32 cellular contexts compared by ENCODE assay signal in the genomic region with DNA sequence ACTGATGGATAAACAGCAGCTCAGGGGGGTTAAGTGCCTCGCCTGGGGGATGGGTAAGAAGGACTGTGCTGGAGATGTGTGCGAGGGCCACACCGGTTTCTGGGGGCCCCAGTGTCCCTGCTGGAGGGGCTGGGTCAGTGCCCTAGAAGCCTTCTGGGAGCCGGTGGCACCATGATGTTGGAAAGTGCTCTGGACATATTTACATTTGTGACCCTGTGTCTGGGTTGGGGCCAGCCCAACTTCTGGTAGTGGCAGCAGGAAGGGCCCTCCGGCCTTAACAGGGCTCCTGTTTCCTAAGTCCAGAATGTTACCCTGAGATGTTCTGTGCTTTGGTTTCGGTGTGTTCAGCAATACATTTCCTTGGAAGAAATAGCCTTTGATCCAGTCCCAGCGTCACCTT.
A peak's percentile ranks its signal among the peaks of the same experiment; 100 is the strongest.
DNase-seq lines count a peak whose midpoint lies in the region; ATAC-seq and TF ChIP-seq lines count a peak whose summit lies in the region.
"Had no signal": no experiment of that assay in that cellular context is flagged by ENCODE, and none has a peak within 500 bp of the region (broad histone marks: within the 10 kb centered on the region; RNA-seq: fewer than 3 reads in every experiment).

No MANE protein-coding gene starts in this region.

- no peak overlapping the region for H3K4me3 Mint-ChIP-seq in nephron progenitor cell
- no peak overlapping the region for H3K4me3 Mint-ChIP-seq in stimulated activated effector memory CD8-positive, alpha-beta T cell treated with anti-CD3 and anti-CD28 coated beads, Interleukin-12 subunit alpha, Interleukin-12 subunit beta, amount 100 ng/mL, for 72 hours
- H3K4me3 Mint-ChIP-seq: activated naive CD8-positive, alpha-beta T cell treated with anti-CD3 and anti-CD28 coated beads, Interleukin-2, amount 50 U/mL, for 24 hours; activated T-cell treated with anti-CD3 and anti-CD28 coated beads, Interleukin-2, amount 50 U/mL, for 4 hours; naive thymus-derived CD8-positive, alpha-beta T cell had no signal

- no peak for TF ChIP-seq POLR2A in testis (IDR thresholded peaks at IDR 0.05)

- 95 to 98% methylated on average over 7 of the region's 7 CpGs for WGBS in testis, 2 donors
- 90% methylated on average over 7 of the region's 7 CpGs for WGBS in smooth muscle cell (ENCODE audit: low lambda C conversion rate)

- no peak for ATAC-seq in stimulated activated effector memory CD8-positive, alpha-beta T cell treated with anti-CD3 and anti-CD28 coated beads, Interleukin-12 subunit alpha, Interleukin-12 subunit beta, amount 100 ng/mL, for 72 hours
- ATAC-seq: activated naive CD8-positive, alpha-beta T cell treated with anti-CD3 and anti-CD28 coated beads, Interleukin-2, amount 50 U/mL, for 24 hours; activated T-cell treated with anti-CD3 and anti-CD28 coated beads, Interleukin-2, amount 50 U/mL, for 4 hours; gastrocnemius medialis; naive thymus-derived CD8-positive, alpha-beta T cell; Panc1; right cardiac atrium had no signal

- H3K79me2 ChIP-seq in smooth muscle cell (ENCODE audit: low read depth) = no peaks in the 10 kb centered on the region
- H3K79me2 ChIP-seq: parathyroid adenoma had no signal

- H3K27ac Mint-ChIP-seq in nephron progenitor cell = peak overlapping the region; percentile 26
- H3K27ac Mint-ChIP-seq in stimulated activated effector memory CD8-positive, alpha-beta T cell treated with anti-CD3 and anti-CD28 coated beads, Interleukin-12 subunit alpha, Interleukin-12 subunit beta, amount 100 ng/mL, for 72 hours = no peak overlapping the region
- H3K27ac Mint-ChIP-seq: activated naive CD8-positive, alpha-beta T cell treated with anti-CD3 and anti-CD28 coated beads, Interleukin-2, amount 50 U/mL, for 24 hours had no signal

- peak; percentile 4 for DNase-seq in activated CD4-positive, alpha-beta T cell treated with anti-CD3 and anti-CD28 coated beads for 1 hour
- no peak for DNase-seq in activated CD4-positive, alpha-beta T cell treated with anti-CD3 and anti-CD28 coated beads, Interleukin-2, amount 50 U/mL, for 1 hour
- DNase-seq in ascending aorta (ENCODE audit: low spot score in 2 of 2) (peak; percentile 3 to 19), nephron progenitor cell (no peak), testis (peak; percentile 7), smooth muscle cell (lab: John Stamatoyannopoulos, UW; ENCODE audit: unreplicated experiment) (no peak)
- DNase-seq in stimulated activated effector memory CD8-positive, alpha-beta T cell treated with anti-CD3 and anti-CD28 coated beads, Interleukin-12 subunit alpha, Interleukin-12 subunit beta, amount 100 ng/mL, for 72 hours (ENCODE audit: low spot score in 2 of 2) = no peak
- no peak for DNase-seq in activated CD4-positive, CD25-positive, alpha-beta regulatory T cell (lab: John Stamatoyannopoulos, UW)
- DNase-seq: activated naive CD4-positive, alpha-beta T cell; activated naive CD8-positive, alpha-beta T cell treated with anti-CD3 and anti-CD28 coated beads, Interleukin-2, amount 50 U/mL, for 24 hours; activated T-cell treated with anti-CD3 and anti-CD28 coated beads, Interleukin-2, amount 50 U/mL, for 4 hours; Calu3; DMS79 treated with DMSO at 0.1 percent for 48 hours; gastrocnemius medialis; GF-D8; Karpas-422; NCI-H1417 treated with DMSO at 0.1 percent for 48 hours; NCI-H2081; NCI-H226; NCI-H526 treated with DMSO at 0.1 percent for 48 hours; SHP77 treated with DMSO at 0.1 percent for 48 hours; stimulated activated CD4-positive, alpha-beta T cell treated with anti-CD3 and anti-CD28 coated beads, Interleukin-12 subunit alpha, Interleukin-12 subunit beta, amount 100 ng/mL, for 4 hours; stimulated activated CD4-positive, alpha-beta T cell treated with anti-CD3 and anti-CD28 coated beads, Interleukin-2, amount 100 ng/mL, for 48 hours; T-helper 2 cell; upper lobe of left lung had no signal

- H3K4me3 ChIP-seq in ascending aorta (no peak overlapping the region), testis (no peak overlapping the region), smooth muscle cell (no peak overlapping the region)
- H3K4me3 ChIP-seq: dorsolateral prefrontal cortex, gastrocnemius medialis, lung, upper lobe of left lung had no signal

- no peak overlapping the region for H2AFZ ChIP-seq in smooth muscle cell (ENCODE audit: low read depth)
- H2AFZ ChIP-seq: parathyroid adenoma had no signal

- H4K20me1 ChIP-seq in smooth muscle cell (ENCODE audit: low read depth) = no peaks in the 10 kb centered on the region

- H3K27me3 Mint-ChIP-seq in nephron progenitor cell (ENCODE audit: low read depth, poor library complexity) = peaks cover 17% of the 10 kb centered on the region

- H3K27me3 ChIP-seq in ascending aorta (no peaks in the 10 kb centered on the region), testis (no peaks in the 10 kb centered on the region), smooth muscle cell (ENCODE audit: low read depth) (peaks cover 11% of the 10 kb centered on the region)
- H3K27me3 ChIP-seq: upper lobe of left lung had no signal

- H3F3A ChIP-seq in smooth muscle cell (ENCODE audit: low read depth) = no peaks in the 10 kb centered on the region

- no peak overlapping the region for H3K9ac ChIP-seq in smooth muscle cell (ENCODE audit: low read depth)
- H3K9ac ChIP-seq: parathyroid adenoma had no signal

- H3K9me3 ChIP-seq in ascending aorta = no peaks in the 10 kb centered on the region
- no peaks in the 10 kb centered on the region for H3K9me3 ChIP-seq in testis
- H3K9me3 ChIP-seq in smooth muscle cell (replicated peaks; ENCODE audit: low read depth) = no peaks in the 10 kb centered on the region
- H3K9me3 ChIP-seq: gastrocnemius medialis, upper lobe of left lung had no signal

- H3K9me3 Mint-ChIP-seq in nephron progenitor cell = peaks cover 8% of the 10 kb centered on the region
- H3K9me3 Mint-ChIP-seq in stimulated activated effector memory CD8-positive, alpha-beta T cell treated with anti-CD3 and anti-CD28 coated beads, Interleukin-12 subunit alpha, Interleukin-12 subunit beta, amount 100 ng/mL, for 72 hours = no peaks in the 10 kb centered on the region
- H3K9me3 Mint-ChIP-seq: activated naive CD8-positive, alpha-beta T cell treated with anti-CD3 and anti-CD28 coated beads, Interleukin-2, amount 50 U/mL, for 24 hours; activated T-cell treated with anti-CD3 and anti-CD28 coated beads, Interleukin-2, amount 50 U/mL, for 4 hours had no signal

- no peaks in the 10 kb centered on the region for H3K4me1 ChIP-seq in ascending aorta
- no peaks in the 10 kb centered on the region for H3K4me1 ChIP-seq in testis
- peaks cover 4% of the 10 kb centered on the region for H3K4me1 ChIP-seq in smooth muscle cell (ENCODE audit: low read depth)
- H3K4me1 ChIP-seq: gastrocnemius medialis, parathyroid adenoma had no signal

- H3K27ac ChIP-seq in ascending aorta = no peak overlapping the region
- no peak overlapping the region for H3K27ac ChIP-seq in testis
- no peak overlapping the region for H3K27ac ChIP-seq in smooth muscle cell (ENCODE audit: low read depth)
- H3K27ac ChIP-seq: 22Rv1, dorsolateral prefrontal cortex, gastrocnemius medialis, parathyroid adenoma, upper lobe of left lung had no signal

- H3K36me3 Mint-ChIP-seq in nephron progenitor cell (ENCODE audit: low read depth) = no peaks in the 10 kb centered on the region
- H3K36me3 Mint-ChIP-seq in stimulated activated effector memory CD8-positive, alpha-beta T cell treated with anti-CD3 and anti-CD28 coated beads, Interleukin-12 subunit alpha, Interleukin-12 subunit beta, amount 100 ng/mL, for 72 hours = no peaks in the 10 kb centered on the region
- H3K36me3 Mint-ChIP-seq: naive thymus-derived CD8-positive, alpha-beta T cell had no signal

- H3K36me3 ChIP-seq in ascending aorta (no peaks in the 10 kb centered on the region), testis (ENCODE audit: low read depth, missing control alignments) (no peaks in the 10 kb centered on the region), smooth muscle cell (ENCODE audit: low read depth) (no peaks in the 10 kb centered on the region)
- H3K36me3 ChIP-seq: gastrocnemius medialis, upper lobe of left lung had no signal

- intact Hi-C loops in ascending aorta (cut with DNase I) = no loop called here
- intact Hi-C loops in testis (cut with DNase I; ENCODE audit: low total_unique reads) = no loop called here

- no peak for TF ChIP-seq CTCF in ascending aorta (IDR thresholded peaks at IDR 0.05)
- TF ChIP-seq CTCF in nephron progenitor cell (IDR thresholded peaks at IDR 0.05) = no peak
- TF ChIP-seq CTCF in testis (IDR thresholded peaks at IDR 0.05) = no peak
- no peak for TF ChIP-seq CTCF in smooth muscle cell (IDR thresholded peaks at IDR 0.05; ENCODE audit: borderline replicate concordance, insufficient read depth, poor library complexity, severe bottlenecking)

- H3K4me1 Mint-ChIP-seq in nephron progenitor cell = peaks cover 6% of the 10 kb centered on the region
- H3K4me1 Mint-ChIP-seq in stimulated activated effector memory CD8-positive, alpha-beta T cell treated with anti-CD3 and anti-CD28 coated beads, Interleukin-12 subunit alpha, Interleukin-12 subunit beta, amount 100 ng/mL, for 72 hours = no peaks in the 10 kb centered on the region
- H3K4me1 Mint-ChIP-seq: activated naive CD8-positive, alpha-beta T cell treated with anti-CD3 and anti-CD28 coated beads, Interleukin-2, amount 50 U/mL, for 24 hours had no signal

- no peak overlapping the region for H3K4me2 ChIP-seq in smooth muscle cell

Comparison
In these comparisons a context has a peak if more than half of its experiments do, and no peak if none do; other contexts are left out.
1. DNase-seq: peak in activated CD4-positive, alpha-beta T cell treated with anti-CD3 and anti-CD28 coated beads for 1 hour (single experiment), ascending aorta (2 of 2) and testis (single experiment); none in activated CD4-positive, alpha-beta T cell treated with anti-CD3 and anti-CD28 coated beads, Interleukin-2, amount 50 U/mL, for 1 hour (single experiment), nephron progenitor cell (single experiment), smooth muscle cell (single experiment), stimulated activated effector memory CD8-positive, alpha-beta T cell treated with anti-CD3 and anti-CD28 coated beads, Interleukin-12 subunit alpha, Interleukin-12 subunit beta, amount 100 ng/mL, for 72 hours (0 of 2) and activated CD4-positive, CD25-positive, alpha-beta regulatory T cell (0 of 4).